ENCODE assay signal across 22 cellular contexts in genomic region chr10:61774031-61774430, GRCh38.
"Had no signal": no experiment of that assay in that cellular context is flagged by ENCODE, and none has a peak within 500 bp of the region (broad histone marks: within the 10 kb centered on the region; RNA-seq: fewer than 3 reads in every experiment).

No MANE protein-coding gene starts in this region.

- H3K9me3 Mint-ChIP-seq: activated naive CD4-positive, alpha-beta T cell treated with anti-CD3 and anti-CD28 coated beads for 36 hours; brain had no signal

- H3K36me3 Mint-ChIP-seq: brain had no signal

- FAIRE-seq: astrocyte had no signal

- ATAC-seq: activated T-helper 17 cell treated with anti-CD3 and anti-CD28 coated beads, Interleukin-2, amount 50 U/mL, for 72 hours; T-helper 17 cell had no signal

- H3K27ac Mint-ChIP-seq: activated CD4-positive, alpha-beta memory T cell treated with anti-CD3 and anti-CD28 coated beads, Interleukin-2, amount 10 ng/mL, durations not matched to agents 7 days and 5 days; activated naive CD4-positive, alpha-beta T cell treated with anti-CD3 and anti-CD28 coated beads for 36 hours; activated naive CD8-positive, alpha-beta T cell; activated T-helper 17 cell treated with anti-CD3 and anti-CD28 coated beads, Interleukin-2, amount 50 U/mL, for 72 hours; brain; T-helper 17 cell had no signal

- H3K4me1 Mint-ChIP-seq: activated T-helper 17 cell treated with anti-CD3 and anti-CD28 coated beads, Interleukin-2, amount 50 U/mL, for 72 hours; brain; T-helper 17 cell had no signal

- H3K4me3 Mint-ChIP-seq: activated CD4-positive, alpha-beta memory T cell treated with anti-CD3 and anti-CD28 coated beads, Interleukin-2, amount 10 ng/mL, durations not matched to agents 7 days and 5 days; activated naive CD4-positive, alpha-beta T cell treated with anti-CD3 and anti-CD28 coated beads for 36 hours; activated naive CD8-positive, alpha-beta T cell; activated T-helper 17 cell treated with anti-CD3 and anti-CD28 coated beads, Interleukin-2, amount 50 U/mL, for 72 hours; brain; T-helper 17 cell had no signal

- H3K27me3 Mint-ChIP-seq: activated CD4-positive, alpha-beta memory T cell treated with anti-CD3 and anti-CD28 coated beads, Interleukin-2, amount 10 ng/mL, durations not matched to agents 7 days and 5 days; activated T-helper 17 cell treated with anti-CD3 and anti-CD28 coated beads, Interleukin-2, amount 50 U/mL, for 72 hours; T-helper 17 cell had no signal

- DNase-seq: activated CD4-positive, alpha-beta memory T cell treated with anti-CD3 and anti-CD28 coated beads, Interleukin-2, amount 10 ng/mL, durations not matched to agents 7 days and 5 days; activated CD4-positive, alpha-beta T cell treated with anti-CD3 and anti-CD28 coated beads, Interleukin-2, amount 50 U/mL, for 1 hour; activated CD4-positive, CD25-positive, alpha-beta regulatory T cell; activated gamma-delta T cell; activated naive CD4-positive, alpha-beta T cell treated with anti-CD3 and anti-CD28 coated beads for 36 hours; activated T-cell treated with anti-CD3 and anti-CD28 coated beads for 4 hours; activated T-cell treated with anti-CD3 and anti-CD28 coated beads, Interleukin-2, amount 50 U/mL, for 48 hours; amygdala; Karpas-422; NCI-H1092; NCI-H1417; NCI-H2029 treated with DMSO at 0.1 percent for 48 hours; NCI-H510A treated with DMSO at 0.1 percent for 48 hours; NCI-H69; NK-92 treated with Interleukin-12 subunit alpha and Interleukin-12 subunit beta, amount 100 ng/mL, for 24 hours; SHP77 treated with DMSO at 0.1 percent for 48 hours; T-helper 17 cell; T-helper 9 cell had no signal
